In genomic region chr2:38178556-38179419, GRCh38 we compare ENCODE assay signal across 9 cellular contexts.
DNase-seq lines count a peak whose midpoint lies in the region; ATAC-seq and TF ChIP-seq lines count a peak whose summit lies in the region.
"Had no signal": no experiment of that assay in that cellular context is flagged by ENCODE, and none has a peak within 500 bp of the region (broad histone marks: within the 10 kb centered on the region; RNA-seq: fewer than 3 reads in every experiment).

No MANE protein-coding gene starts in this region.

- no peak overlapping the region for H3K4me3 ChIP-seq in GM12864 (ENCODE audit: low read depth, low read length)
- no peak overlapping the region for H3K4me3 ChIP-seq in body of pancreas
- no peak overlapping the region for H3K4me3 ChIP-seq in H7 (ENCODE audit: insufficient read depth, low read depth, low read length)

- DNase-seq in GM12864 (ENCODE audit: low read depth) (peak; percentile 51), body of pancreas (peak in 1 of 4 donors; percentile 69), middle frontal gyrus (ENCODE audit: extremely low spot score, low spot score) (peak; percentile 19), SHP77 treated with DMSO at 0.1 percent for 48 hours (lab: John Stamatoyannopoulos, UW) (no peak), H7 (no peak)
- DNase-seq in T-helper 2 cell treated with Interferon-gamma antibody and Interleukin-4, amounts not matched to agents 5 μg/mL and 100 μg/mL, for 36 hours (ENCODE audit: low spot score) = no peak
- DNase-seq in activated CD4-positive, CD25-positive, alpha-beta regulatory T cell treated with anti-CD3 and anti-CD28 coated beads, Interleukin-2, amount 50 U/mL, for 72 hours = no peak

- no peaks in the 10 kb centered on the region for H3K27me3 ChIP-seq in body of pancreas
- H3K27me3 ChIP-seq in H7 (ENCODE audit: control insufficient read depth, insufficient read depth, low read length) = no peaks in the 10 kb centered on the region

- H3K4me3 Mint-ChIP-seq in T-helper 2 cell treated with Interferon-gamma antibody and Interleukin-4, amounts not matched to agents 5 μg/mL and 100 μg/mL, for 36 hours = no peak overlapping the region
- H3K4me3 Mint-ChIP-seq: central memory CD8-positive, alpha-beta T cell had no signal

- intact Hi-C loops in body of pancreas (cut with DNase I) = no loop called here

- peaks cover 6% of the 10 kb centered on the region for H3K4me1 ChIP-seq in body of pancreas

- ATAC-seq in HG03280 (IDR thresholded peaks at IDR 0.05; ENCODE audit: unreplicated experiment) (peak; percentile 77), body of pancreas (peak; percentile 49)

- H3K36me3 ChIP-seq in body of pancreas (replicated peaks in 1 of 2; ENCODE audit: insufficient read depth in 1 of 2, low read depth in 2 of 2) (no peaks in the 10 kb centered on the region), H7 (replicated peaks; ENCODE audit: control insufficient read depth, insufficient read depth, low read length) (no peaks in the 10 kb centered on the region)

- H3K27ac Mint-ChIP-seq in T-helper 2 cell treated with Interferon-gamma antibody and Interleukin-4, amounts not matched to agents 5 μg/mL and 100 μg/mL, for 36 hours = no peak overlapping the region

- no peaks in the 10 kb centered on the region for H3K4me1 Mint-ChIP-seq in T-helper 2 cell treated with Interferon-gamma antibody and Interleukin-4, amounts not matched to agents 5 μg/mL and 100 μg/mL, for 36 hours (ENCODE audit: low read depth)
- H3K4me1 Mint-ChIP-seq: central memory CD8-positive, alpha-beta T cell had no signal

- peak overlapping the region in 2 of 4 donors; percentile 23 to 65 for H3K27ac ChIP-seq in body of pancreas

- TF ChIP-seq POLR2A in body of pancreas (IDR thresholded peaks at IDR 0.05) = no peak

- WGBS in body of pancreas, 2 donors = 34 to 37% methylated on average over 5 of the region's 5 CpGs

- TF ChIP-seq CTCF in GM12864 (IDR thresholded peaks at IDR 0.05; ENCODE audit: low read depth, low read length, missing control alignments) (no peak), body of pancreas (IDR thresholded peaks at IDR 0.05) (no peak)

- H3K9me3 Mint-ChIP-seq in T-helper 2 cell treated with Interferon-gamma antibody and Interleukin-4, amounts not matched to agents 5 μg/mL and 100 μg/mL, for 36 hours = no peaks in the 10 kb centered on the region
- H3K9me3 Mint-ChIP-seq: central memory CD8-positive, alpha-beta T cell had no signal

- no peaks in the 10 kb centered on the region for H3K9me3 ChIP-seq in body of pancreas

- peaks cover 13% of the 10 kb centered on the region for H3K27me3 Mint-ChIP-seq in T-helper 2 cell treated with Interferon-gamma antibody and Interleukin-4, amounts not matched to agents 5 μg/mL and 100 μg/mL, for 36 hours (ENCODE audit: low read depth)

- H3K36me3 Mint-ChIP-seq in T-helper 2 cell treated with Interferon-gamma antibody and Interleukin-4, amounts not matched to agents 5 μg/mL and 100 μg/mL, for 36 hours (ENCODE audit: low read depth) = no peaks in the 10 kb centered on the region

Comparison
In these comparisons a context has a peak if more than half of its experiments do, and no peak if none do; other contexts are left out.
1. DNase-seq: peak in GM12864 (single experiment) and middle frontal gyrus (single experiment); none in SHP77 treated with DMSO at 0.1 percent for 48 hours (single experiment), T-helper 2 cell treated with Interferon-gamma antibody and Interleukin-4, amounts not matched to agents 5 μg/mL and 100 μg/mL, for 36 hours (single experiment), H7 (single experiment) and activated CD4-positive, CD25-positive, alpha-beta regulatory T cell treated with anti-CD3 and anti-CD28 coated beads, Interleukin-2, amount 50 U/mL, for 72 hours (single experiment).